Comparison of ENCODE assay signal across 25 cellular contexts in genomic region chr17:41741709-41742108, GRCh38. TPM values are rescaled to one million over a fixed set of nuclear protein-coding genes. Genes with fewer than 3 reads are reported as not detected.
DNase-seq lines count a peak whose midpoint lies in the region; ATAC-seq, FAIRE-seq and TF ChIP-seq lines count a peak whose summit lies in the region.
"Had no signal": no experiment of that assay in that cellular context is flagged by ENCODE, and none has a peak within 500 bp of the region (broad histone marks: within the 10 kb centered on the region; RNA-seq: fewer than 3 reads in every experiment).

No MANE protein-coding gene starts in this region.

- H3K27me3 Mint-ChIP-seq in endodermal cell (ENCODE audit: insufficient read depth) (peaks cover 13% of the 10 kb centered on the region), nephron progenitor cell (ENCODE audit: low read depth, poor library complexity) (peaks cover 16% of the 10 kb centered on the region), progenitor cell of endocrine pancreas (peaks cover 17% of the 10 kb centered on the region)

- H3K4me3 ChIP-seq in HEK293 (ENCODE audit: low read depth, low read length) (no peak overlapping the region), endodermal cell (ENCODE audit: low read length) (no peak overlapping the region)
- H3K4me3 ChIP-seq: GM23248, HAP-1 had no signal

- DNase-seq in endodermal cell (peak; percentile 46), nephron progenitor cell (no peak), progenitor cell of endocrine pancreas (ENCODE audit: low spot score, unreplicated experiment) (no peak), NCI-H146 treated with DMSO at 0.1 percent for 48 hours (lab: John Stamatoyannopoulos, UW; ENCODE audit: unreplicated experiment) (no peak), HuH-7 (ENCODE audit: low spot score) (no peak), GM12891 (ENCODE audit: insufficient read length, low spot score) (no peak)
- DNase-seq: AML-193; Caco-2; CD4-positive, alpha-beta T cell; DMS153; DMS79; GF-D8; GM23248 had no signal

- H3K4me1 Mint-ChIP-seq in endodermal cell: peaks cover 4% of the 10 kb centered on the region
- H3K4me1 Mint-ChIP-seq in nephron progenitor cell: peaks cover 60% of the 10 kb centered on the region
- H3K4me1 Mint-ChIP-seq in progenitor cell of endocrine pancreas (ENCODE audit: low read depth): peaks cover 7% of the 10 kb centered on the region

- H3K27ac Mint-ChIP-seq in endodermal cell (no peak overlapping the region), nephron progenitor cell (peak overlapping the region; percentile 66), progenitor cell of endocrine pancreas (peak overlapping the region; percentile 26)
- H3K27ac Mint-ChIP-seq: CD4-positive, alpha-beta T cell had no signal

- H3K9me3 Mint-ChIP-seq in endodermal cell (no peaks in the 10 kb centered on the region), nephron progenitor cell (no peaks in the 10 kb centered on the region), progenitor cell of endocrine pancreas (ENCODE audit: low read depth) (no peaks in the 10 kb centered on the region)
- H3K9me3 Mint-ChIP-seq: CD4-positive, alpha-beta T cell had no signal

- WGBS in endodermal cell (ENCODE audit: insufficient coverage in 1 of 2, insufficient read length in 1 of 2), 2 experiments: 84 to 85% methylated on average over 8 to 9 of the region's 9 CpGs

- H3K4me1 ChIP-seq in HEK293 (ENCODE audit: control insufficient read depth, insufficient read depth, low read length): peaks cover 2% of the 10 kb centered on the region; the same call in 1 of the 2 replicates
- H3K4me1 ChIP-seq in endodermal cell (ENCODE audit: control insufficient read depth, insufficient read depth, low read length): no peaks in the 10 kb centered on the region

- H3K9me3 ChIP-seq in HEK293 (ENCODE audit: control insufficient read depth, insufficient read depth, low read depth, low read length) (no peaks in the 10 kb centered on the region), endodermal cell (ENCODE audit: control insufficient read depth, low read length) (no peaks in the 10 kb centered on the region)
- H3K9me3 ChIP-seq: Caco-2, HAP-1 had no signal

- CTCF ChIA-PET in HEK293 (lab: Yijun Ruan, JAX): interaction anchor here (0.7 to 6.8 kb wide), 5 partner anchors 15 to 60 kb away, joined by 3 to 49 read pairs (median 4); partner anchors contain the start of gene JUP

- no peak overlapping the region for H3K4me3 Mint-ChIP-seq in endodermal cell
- no peak overlapping the region for H3K4me3 Mint-ChIP-seq in nephron progenitor cell
- H3K4me3 Mint-ChIP-seq in progenitor cell of endocrine pancreas (ENCODE audit: low read depth): no peak overlapping the region
- H3K4me3 Mint-ChIP-seq: CD4-positive, alpha-beta T cell had no signal

- H3K27ac ChIP-seq in HEK293 (ENCODE audit: extremely low read depth, low read depth, low read length) (no peak overlapping the region), endodermal cell (ENCODE audit: low read depth, low read length) (no peak overlapping the region)
- H3K27ac ChIP-seq: C4-2B, GM23248, HL-60, KMS-11 had no signal

- TF ChIP-seq CTCF in HEK293 (tag by site-specific recombination; IDR thresholded peaks at IDR 0.05) (no peak), endodermal cell (conservative IDR thresholded peaks at IDR 0.05) (no peak), nephron progenitor cell (IDR thresholded peaks at IDR 0.05) (no peak), progenitor cell of endocrine pancreas (IDR thresholded peaks at IDR 0.05; ENCODE audit: unreplicated experiment) (no peak)

- no peak for ATAC-seq in activated CD4-positive, CD25-positive, alpha-beta regulatory T cell treated with anti-CD3 and anti-CD28 coated beads, Interleukin-2, amount 50 U/mL, for 24 hours

- peaks cover 12% of the 10 kb centered on the region for H3K27me3 ChIP-seq in endodermal cell (ENCODE audit: control insufficient read depth, insufficient read depth, low read length, poor library complexity, severe bottlenecking)

- no peaks in the 10 kb centered on the region for H3K36me3 Mint-ChIP-seq in endodermal cell (ENCODE audit: low read depth)
- no peaks in the 10 kb centered on the region for H3K36me3 Mint-ChIP-seq in nephron progenitor cell (ENCODE audit: low read depth)
- no peaks in the 10 kb centered on the region for H3K36me3 Mint-ChIP-seq in progenitor cell of endocrine pancreas (ENCODE audit: insufficient read depth)

- no peak for FAIRE-seq in GM12891 (lab: Jason Lieb, UNC)
- FAIRE-seq: GM19239, HTR-8/SVneo had no signal

- no peaks in the 10 kb centered on the region for H3K36me3 ChIP-seq in HEK293 (ENCODE audit: control insufficient read depth in 2 of 2, insufficient read depth in 1 of 2, low read length in 2 of 2)
- no peaks in the 10 kb centered on the region for H3K36me3 ChIP-seq in endodermal cell (ENCODE audit: control insufficient read depth, insufficient read depth, low read length)
- H3K36me3 ChIP-seq: HAP-1 had no signal

- POLR2A ChIA-PET in HEK293 (lab: Yijun Ruan, JAX): interaction anchor here (0.5 to 2.5 kb wide), 5 partner anchors 35 to 1556 kb away, joined by 3 to 13 read pairs (median 3); partner anchors contain the start of genes JUP and P3H4

- no peak overlapping the region for H3K9ac ChIP-seq in endodermal cell (ENCODE audit: extremely low read depth, low read length, poor library complexity, severe bottlenecking)
- H3K9ac ChIP-seq: GM23248, KMS-11 had no signal

- no peak for TF ChIP-seq POLR2A in GM12891 (IDR thresholded peaks at IDR 0.05; ENCODE audit: low read depth, low read length)

TF ChIP-seq in HEK293, 187 proteins besides CTCF, POLR2A, EP300 and RAD21 (continues in another document):
- TF ChIP-seq ZNF600 (tag by site-specific recombination; IDR thresholded peaks at IDR 0.05) (peak; percentile 56; the same call in 1 of the 2 replicates), PRDM6 (tag by site-specific recombination; IDR thresholded peaks at IDR 0.05) (no peak)

TF ChIP-seq in GM12891, 5 proteins besides CTCF, POLR2A, EP300 and RAD21:
- TF ChIP-seq TAF1 (IDR thresholded peaks at IDR 0.05; ENCODE audit: low read depth, low read length): no peak
- TF ChIP-seq PAX5 (IDR thresholded peaks at IDR 0.05; ENCODE audit: insufficient read depth, low read length, severe bottlenecking): no peak
- no peak for TF ChIP-seq SPI1 (IDR thresholded peaks at IDR 0.05; ENCODE audit: low read depth, low read length)
- TF ChIP-seq POU2F2 (IDR thresholded peaks at IDR 0.05; ENCODE audit: low read depth, low read length): no peak
- TF ChIP-seq POLR2AphosphoS5 (IDR thresholded peaks at IDR 0.05; ENCODE audit: low read depth, low read length): no peak

RNA-seq across cellular contexts. Expression of gene HAP1, which starts 7.3 kb away (rescaled TPM):
- total RNA-seq in endodermal cell (1 to 10 TPM; 1.7 TPM), progenitor cell of endocrine pancreas (13.7 and 14.9 TPM in 2 replicates)
- 0.82 TPM for polyA plus RNA-seq in endodermal cell (2013, experiment 1 of 2)
- 0.66 TPM for polyA plus RNA-seq in endodermal cell (2013, experiment 2 of 2)
- not detected for polyA plus RNA-seq in GM12891 (2012; ENCODE audit: low read depth, missing spikeins)
- total RNA-seq: GM23248 had no signal
- polyA plus RNA-seq: GM23248 had no signal

RNA-seq across cellular contexts. Expression of gene GAST, which starts 29.6 kb away (rescaled TPM):
- total RNA-seq in endodermal cell (not detected), progenitor cell of endocrine pancreas (28.1 and 32.0 TPM in 2 replicates)
- not detected for polyA plus RNA-seq in endodermal cell (2013, experiment 1 of 2)
- polyA plus RNA-seq in endodermal cell (2013, experiment 2 of 2): not detected
- not detected for polyA plus RNA-seq in GM12891 (2012; ENCODE audit: low read depth, missing spikeins)
- total RNA-seq: A172; CD4-positive, alpha-beta T cell; Daoy; GM23248; H4 had no signal
- polyA plus RNA-seq: BJ, GM23248 had no signal

RNA-seq across cellular contexts. Expression of gene JUP, which starts 44.8 kb away (rescaled TPM):
- total RNA-seq in endodermal cell (100 to 1,000 TPM; 112 to 167 TPM), progenitor cell of endocrine pancreas (195 and 199 TPM in 2 replicates)
- 71.5 TPM for polyA plus RNA-seq in endodermal cell (2013, experiment 1 of 2)
- polyA plus RNA-seq in endodermal cell (2013, experiment 2 of 2): 69.3 TPM
- polyA plus RNA-seq in GM12891 (2012; ENCODE audit: low read depth, missing spikeins): 21.3 TPM

RNA-seq across cellular contexts. Expression of gene EIF1, which starts 53.0 kb away (rescaled TPM):
- total RNA-seq in endodermal cell (100 to 1,000 TPM; 526 to 573 TPM), progenitor cell of endocrine pancreas (622 and 652 TPM in 2 replicates)
- 718 TPM for polyA plus RNA-seq in endodermal cell (2013, experiment 1 of 2)
- polyA plus RNA-seq in endodermal cell (2013, experiment 2 of 2): 619 TPM
- 764 TPM for polyA plus RNA-seq in GM12891 (2012; ENCODE audit: low read depth, missing spikeins)

Comparison
In these comparisons a context has a peak if more than half of its experiments do, and no peak if none do; other contexts are left out.
1. RNA of gene GAST, which starts 29.6 kb away (total RNA-seq): 28.1 to 32.0 TPM in progenitor cell of endocrine pancreas; not detected in endodermal cell; every median in the first group is over 10 times any median in the second.